ENCODE assay signal across 11 cellular contexts in the genomic region with DNA sequence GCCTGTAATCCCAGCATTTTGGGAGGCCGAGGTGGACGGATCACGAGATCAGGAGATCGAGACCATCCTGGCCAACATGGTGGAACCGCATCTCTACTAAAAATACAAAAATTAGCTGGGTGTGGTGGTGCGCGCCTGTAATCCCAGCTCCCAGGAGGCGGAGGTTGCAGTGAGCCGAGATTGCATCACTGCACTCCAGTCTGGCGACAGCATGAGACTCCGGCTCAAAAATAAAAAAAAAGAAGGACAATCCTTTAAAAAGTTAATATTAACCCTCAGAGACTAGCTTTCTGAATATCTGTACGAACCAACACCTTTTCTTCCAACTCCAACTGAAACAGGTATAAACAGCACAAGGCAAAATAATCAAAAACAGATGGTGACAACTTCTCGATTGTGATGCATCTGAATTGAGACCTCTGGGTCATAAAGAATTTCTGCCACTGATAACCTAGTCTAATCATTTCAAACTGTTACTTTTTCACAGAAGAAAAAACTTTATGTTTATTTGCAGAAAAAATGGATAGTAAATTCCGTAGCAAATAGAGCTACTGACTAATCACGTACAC. TPM values are rescaled to one million over a fixed set of nuclear protein-coding genes. Genes with fewer than 3 reads are reported as not detected.
DNase-seq lines count a peak whose midpoint lies in the region; TF ChIP-seq lines count a peak whose summit lies in the region.
"Had no signal": no experiment of that assay in that cellular context is flagged by ENCODE, and none has a peak within 500 bp of the region (broad histone marks: within the 10 kb centered on the region; RNA-seq: fewer than 3 reads in every experiment).

No MANE protein-coding gene starts in this region.

- no peak overlapping the region for H3K27ac Mint-ChIP-seq in activated T-helper 2 cell treated with anti-CD3 and anti-CD28 coated beads, Interferon-gamma antibody, Interleukin-2, Interleukin-4, amounts not matched to agents 10 μg/mL and 5 μg/mL and 100 μg/mL, durations not matched to agents 14 hours and 24 hours and 36 hours

- H3K36me3 Mint-ChIP-seq in activated T-helper 2 cell treated with anti-CD3 and anti-CD28 coated beads, Interferon-gamma antibody, Interleukin-2, Interleukin-4, amounts not matched to agents 10 μg/mL and 5 μg/mL and 100 μg/mL, durations not matched to agents 14 hours and 24 hours and 36 hours (ENCODE audit: low read depth): peaks cover 18% of the 10 kb centered on the region

- peak; percentile 23 for DNase-seq in MV-4-11 (lab: John Stamatoyannopoulos, UW)
- peak; percentile 23 for DNase-seq in choroid plexus epithelial cell (ENCODE audit: low read depth)
- no peak for DNase-seq in GM10248 (ENCODE audit: extremely low spot score)
- DNase-seq in activated T-helper 2 cell treated with anti-CD3 and anti-CD28 coated beads, Interferon-gamma antibody, Interleukin-2, Interleukin-4, amounts not matched to agents 10 μg/mL and 5 μg/mL and 100 μg/mL, durations not matched to agents 14 hours and 24 hours and 36 hours (ENCODE audit: low spot score): no peak
- no peak for DNase-seq in activated CD4-positive, CD25-positive, alpha-beta regulatory T cell (lab: John Stamatoyannopoulos, UW)
- DNase-seq: adrenal gland, NCI-H446, substantia nigra had no signal

- H3K4me1 ChIP-seq in liver (ENCODE audit: control insufficient read depth in 4 of 4, insufficient read depth in 4 of 4, low read length in 3 of 4) (peaks cover 0 to 17% (median 10%) of the 10 kb centered on the region in 4 donors), subcutaneous abdominal adipose tissue (ENCODE audit: control insufficient read depth in 5 of 5, insufficient read depth in 5 of 5, low read length in 5 of 5) (peaks cover 0 to 9% (median 9%) of the 10 kb centered on the region in 5 donors)

- no peaks in the 10 kb centered on the region for H3K27me3 Mint-ChIP-seq in activated T-helper 2 cell treated with anti-CD3 and anti-CD28 coated beads, Interferon-gamma antibody, Interleukin-2, Interleukin-4, amounts not matched to agents 10 μg/mL and 5 μg/mL and 100 μg/mL, durations not matched to agents 14 hours and 24 hours and 36 hours (ENCODE audit: low read depth)

- H3K9ac ChIP-seq in liver (ENCODE audit: low read depth in 1 of 2, low read length in 2 of 2) (peak overlapping the region in 1 of 2 donors; percentile 72), subcutaneous abdominal adipose tissue (ENCODE audit: low read length in 5 of 5) (peak overlapping the region in 1 of 5 donors; percentile 34)

- intact Hi-C loops in activated T-helper 2 cell treated with anti-CD3 and anti-CD28 coated beads, Interferon-gamma antibody, Interleukin-2, Interleukin-4, amounts not matched to agents 10 μg/mL and 5 μg/mL and 100 μg/mL, durations not matched to agents 14 hours and 24 hours and 36 hours (cut with micrococcal nuclease): no loop called here

- TF ChIP-seq RAD21 in liver (IDR thresholded peaks at IDR 0.05): peak; percentile 14 to 24

- POLR2A ChIA-PET in GM10248 (lab: Yijun Ruan, JAX): no interaction called here

- H3K36me3 ChIP-seq in liver (ENCODE audit: control insufficient read depth in 4 of 4, insufficient read depth in 3 of 4, low read depth in 1 of 4, low read length in 3 of 4): peaks cover 0 to 4% (median 0%) of the 10 kb centered on the region in 4 donors
- H3K36me3 ChIP-seq in subcutaneous abdominal adipose tissue (ENCODE audit: control insufficient read depth in 5 of 5, insufficient read depth in 5 of 5, low read length in 5 of 5): no peaks in the 10 kb centered on the region
- H3K36me3 ChIP-seq: adrenal gland, prostate gland had no signal

- 28% methylated on average over 14 of the region's 15 CpGs for WGBS in liver

- no peaks in the 10 kb centered on the region for H3K9me3 ChIP-seq in liver (ENCODE audit: control insufficient read depth in 4 of 4, low read length in 3 of 4)
- no peaks in the 10 kb centered on the region for H3K9me3 ChIP-seq in subcutaneous abdominal adipose tissue (ENCODE audit: control insufficient read depth in 5 of 5, low read length in 5 of 5)
- H3K9me3 ChIP-seq: adrenal gland, prostate gland had no signal

- peaks cover 15% of the 10 kb centered on the region for H3K4me1 Mint-ChIP-seq in activated T-helper 2 cell treated with anti-CD3 and anti-CD28 coated beads, Interferon-gamma antibody, Interleukin-2, Interleukin-4, amounts not matched to agents 10 μg/mL and 5 μg/mL and 100 μg/mL, durations not matched to agents 14 hours and 24 hours and 36 hours (ENCODE audit: low read depth)

- H3K9me3 Mint-ChIP-seq in activated T-helper 2 cell treated with anti-CD3 and anti-CD28 coated beads, Interferon-gamma antibody, Interleukin-2, Interleukin-4, amounts not matched to agents 10 μg/mL and 5 μg/mL and 100 μg/mL, durations not matched to agents 14 hours and 24 hours and 36 hours: no peaks in the 10 kb centered on the region

- CTCF ChIA-PET in GM10248 (lab: Yijun Ruan, JAX): interaction anchor here (0.9 to 9.9 kb wide), 3 partner anchors 39 to 77 kb away, joined by 3 to 154 read pairs (median 3); no protein-coding TSS in a partner anchor

- H3K27ac ChIP-seq in liver (ENCODE audit: low read depth in 1 of 2, low read length in 2 of 2) (peak overlapping the region; percentile 77 to 79), subcutaneous abdominal adipose tissue (ENCODE audit: low read depth, low read length) (peak overlapping the region; percentile 54)

- H3K4me3 ChIP-seq in choroid plexus epithelial cell (ENCODE audit: low read depth, low read length) (no peak overlapping the region), liver (ENCODE audit: low read depth in 1 of 3, low read length in 3 of 3) (no peak overlapping the region), subcutaneous abdominal adipose tissue (ENCODE audit: low read depth in 1 of 5, low read length in 5 of 5) (peak overlapping the region in 1 of 5 donors; percentile 29)
- H3K4me3 ChIP-seq: adrenal gland, prostate gland had no signal

- no peak overlapping the region for H3K4me3 Mint-ChIP-seq in activated T-helper 2 cell treated with anti-CD3 and anti-CD28 coated beads, Interferon-gamma antibody, Interleukin-2, Interleukin-4, amounts not matched to agents 10 μg/mL and 5 μg/mL and 100 μg/mL, durations not matched to agents 14 hours and 24 hours and 36 hours (ENCODE audit: low read depth)

- TF ChIP-seq CTCF in choroid plexus epithelial cell (conservative IDR thresholded peaks at IDR 0.05; ENCODE audit: low read depth, low read length) (no peak), liver (IDR thresholded peaks at IDR 0.05; ENCODE audit: low read depth, low read length, missing input control) (no peak), GM10248 (IDR thresholded peaks at IDR 0.05; ENCODE audit: control extremely low read depth, extremely low read depth, low read depth, missing control alignments) (no peak)

- H3K27me3 ChIP-seq in liver (ENCODE audit: control insufficient read depth in 4 of 4, insufficient read depth in 4 of 4, low read length in 3 of 4) (no peaks in the 10 kb centered on the region), subcutaneous abdominal adipose tissue (ENCODE audit: control insufficient read depth in 5 of 5, insufficient read depth in 4 of 5, low read length in 5 of 5) (no peaks in the 10 kb centered on the region)
- H3K27me3 ChIP-seq: adrenal gland had no signal

TF ChIP-seq in liver, 16 proteins besides CTCF, POLR2A, EP300 and RAD21 (continues in another document):
- TF ChIP-seq FOXA2 (IDR thresholded peaks at IDR 0.05) (no peak), YY1 (IDR thresholded peaks at IDR 0.05) (peak; percentile 35), JUND (IDR thresholded peaks at IDR 0.05) (peak in 1 of 2 donors; percentile 35), SP1 (IDR thresholded peaks at IDR 0.05) (peak; percentile 35), HNF4A (conservative IDR thresholded peaks at IDR 0.05) (peak; percentile 21 to 36), RXRA (IDR thresholded peaks at IDR 0.05) (peak in 1 of 2 donors; percentile 33), FOXA1 (IDR thresholded peaks at IDR 0.05) (no peak), TAF1 (conservative IDR thresholded peaks at IDR 0.05) (no peak), GABPA (IDR thresholded peaks at IDR 0.05 in 1 of 2, conservative IDR thresholded peaks at IDR 0.05 in 1 of 2) (peak in 1 of 2 donors; percentile 16), HNF4G (IDR thresholded peaks at IDR 0.05) (no peak)
- TF ChIP-seq, protein P1, sequence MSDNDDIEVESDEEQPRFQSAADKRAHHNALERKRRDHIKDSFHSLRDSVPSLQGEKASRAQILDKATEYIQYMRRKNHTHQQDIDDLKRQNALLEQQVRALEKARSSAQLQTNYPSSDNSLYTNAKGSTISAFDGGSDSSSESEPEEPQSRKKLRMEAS (IDR thresholded peaks at IDR 0.05): no peak
- TF ChIP-seq, protein P2, sequence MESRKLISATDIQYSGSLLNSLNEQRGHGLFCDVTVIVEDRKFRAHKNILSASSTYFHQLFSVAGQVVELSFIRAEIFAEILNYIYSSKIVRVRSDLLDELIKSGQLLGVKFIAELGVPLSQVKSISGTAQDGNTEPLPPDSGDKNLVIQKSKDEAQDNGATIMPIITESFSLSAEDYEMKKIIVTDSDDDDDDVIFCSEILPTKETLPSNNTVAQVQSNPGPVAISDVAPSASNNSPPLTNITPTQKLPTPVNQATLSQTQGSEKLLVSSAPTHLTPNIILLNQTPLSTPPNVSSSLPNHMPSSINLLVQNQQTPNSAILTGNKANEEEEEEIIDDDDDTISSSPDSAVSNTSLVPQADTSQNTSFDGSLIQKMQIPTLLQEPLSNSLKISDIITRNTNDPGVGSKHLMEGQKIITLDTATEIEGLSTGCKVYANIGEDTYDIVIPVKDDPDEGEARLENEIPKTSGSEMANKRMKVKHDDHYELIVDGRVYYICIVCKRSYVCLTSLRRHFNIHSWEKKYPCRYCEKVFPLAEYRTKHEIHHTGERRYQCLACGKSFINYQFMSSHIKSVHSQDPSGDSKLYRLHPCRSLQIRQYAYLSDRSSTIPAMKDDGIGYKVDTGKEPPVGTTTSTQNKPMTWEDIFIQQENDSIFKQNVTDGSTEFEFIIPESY (IDR thresholded peaks at IDR 0.05): peak; percentile 54
- TF ChIP-seq, protein P3, sequence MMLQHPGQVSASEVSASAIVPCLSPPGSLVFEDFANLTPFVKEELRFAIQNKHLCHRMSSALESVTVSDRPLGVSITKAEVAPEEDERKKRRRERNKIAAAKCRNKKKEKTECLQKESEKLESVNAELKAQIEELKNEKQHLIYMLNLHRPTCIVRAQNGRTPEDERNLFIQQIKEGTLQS (IDR thresholded peaks at IDR 0.05): peak; percentile 88

RNA-seq across cellular contexts. Expression of a gene that starts 27.8 kb away (rescaled TPM):
- 10 to 100 TPM; 19.9 to 41.9 TPM for total RNA-seq in liver
- 10 to 100 TPM; 13.0 to 32.2 TPM for polyA plus RNA-seq in liver
- total RNA-seq in activated T-helper 2 cell treated with anti-CD3 and anti-CD28 coated beads, Interferon-gamma antibody, Interleukin-2, Interleukin-4, amounts not matched to agents 10 μg/mL and 5 μg/mL and 100 μg/mL, durations not matched to agents 14 hours and 24 hours and 36 hours: 59.9 and 66.2 TPM in 2 replicates

Comparison
In these comparisons a context has a peak if more than half of its experiments do, and no peak if none do; other contexts are left out.
1. DNase-seq: peak in MV-4-11 (single experiment) and choroid plexus epithelial cell (single experiment); none in GM10248 (single experiment), activated T-helper 2 cell treated with anti-CD3 and anti-CD28 coated beads, Interferon-gamma antibody, Interleukin-2, Interleukin-4, amounts not matched to agents 10 μg/mL and 5 μg/mL and 100 μg/mL, durations not matched to agents 14 hours and 24 hours and 36 hours (single experiment) and activated CD4-positive, CD25-positive, alpha-beta regulatory T cell (0 of 4).